8 cellular contexts compared by ENCODE assay signal in the genomic region with DNA sequence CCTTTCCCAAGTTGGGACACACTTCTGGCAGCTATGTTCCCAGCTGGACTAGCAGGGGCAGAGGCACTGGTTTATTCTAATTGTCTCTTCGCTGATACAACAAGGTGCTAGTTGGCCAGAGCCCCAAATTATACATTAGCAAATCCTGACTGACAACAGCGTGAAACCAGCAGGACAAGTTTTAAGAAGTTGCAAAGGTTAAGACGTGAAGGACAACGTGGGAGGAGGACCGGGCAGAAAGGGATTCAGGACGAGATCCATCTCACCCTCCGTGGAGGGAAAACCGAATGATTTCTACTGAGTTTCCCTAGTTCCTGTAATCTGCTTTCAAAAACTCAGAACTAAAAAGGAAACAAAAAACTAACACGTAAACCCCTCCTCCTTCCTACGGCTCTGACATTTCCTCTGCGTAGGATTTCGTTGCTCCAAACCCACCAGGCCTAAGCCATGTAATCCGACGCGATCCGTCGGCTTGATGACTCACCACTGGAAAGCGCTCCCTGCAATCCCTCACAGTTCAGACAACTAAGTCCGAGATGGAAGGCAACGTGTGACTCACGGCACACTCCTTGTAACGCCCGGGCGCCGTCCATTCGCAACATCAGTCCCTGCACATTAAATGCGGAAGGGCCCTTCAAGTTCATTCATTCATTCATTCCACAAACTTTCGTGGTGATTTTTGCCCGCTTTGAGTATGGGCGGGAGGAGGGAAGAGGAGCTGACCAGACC. TPM values are rescaled to one million over a fixed set of nuclear protein-coding genes. Genes with fewer than 3 reads are reported as not detected.
DNase-seq lines count a peak whose midpoint lies in the region; ATAC-seq and TF ChIP-seq lines count a peak whose summit lies in the region.

No MANE protein-coding gene starts in this region.

- peak overlapping the region; percentile 97 for H3K4me3 Mint-ChIP-seq in activated CD4-positive, alpha-beta T cell treated with anti-CD3 and anti-CD28 coated beads, Interleukin-2, amount 10 ng/mL, durations not matched to agents 7 days and 5 days

- peak; percentile 95 for DNase-seq in AG09309 (ENCODE audit: low read depth)
- peak; percentile 26 for DNase-seq in NCI-H524 treated with DMSO at 0.1 percent for 48 hours (lab: John Stamatoyannopoulos, UW)
- peak; percentile 69 for DNase-seq in activated CD4-positive, alpha-beta T cell treated with anti-CD3 and anti-CD28 coated beads, Interleukin-2, amount 10 ng/mL, durations not matched to agents 7 days and 5 days
- peak; percentile 98 for DNase-seq in dedifferentiated amniotic fluid mesenchymal stem cell (ENCODE audit: extremely low spot score)
- peak; percentile 82 to 92 for DNase-seq in left colon
- peak; percentile 34 to 43 for DNase-seq in stimulated activated CD4-positive, alpha-beta T cell treated with anti-CD3 and anti-CD28 coated beads, Interleukin-1b, Interleukin-23, amount 100 ng/mL, for 4 hours (ENCODE audit: low read depth in 2 of 2)

- H3K9me3 Mint-ChIP-seq in activated CD4-positive, alpha-beta T cell treated with anti-CD3 and anti-CD28 coated beads, Interleukin-2, amount 10 ng/mL, durations not matched to agents 7 days and 5 days: no peaks in the 10 kb centered on the region

- H3K4me3 ChIP-seq in AG09309 (ENCODE audit: control insufficient read depth, low read depth, low read length): peak overlapping the region; percentile 57

- TF ChIP-seq POLR2A in GM18951 (IDR thresholded peaks at IDR 0.05; ENCODE audit: extremely low read depth, insufficient read depth, insufficient read length): peak; percentile 53

- CTCF ChIA-PET in activated CD4-positive, alpha-beta T cell treated with anti-CD3 and anti-CD28 coated beads, Interleukin-2, amount 10 ng/mL, durations not matched to agents 7 days and 5 days (lab: Charles Lee): interaction anchor here (1.7 kb wide), 1 partner anchor 8 kb away, joined by 3 read pairs; no protein-coding TSS in a partner anchor

- H3K27me3 Mint-ChIP-seq in activated CD4-positive, alpha-beta T cell treated with anti-CD3 and anti-CD28 coated beads, Interleukin-2, amount 10 ng/mL, durations not matched to agents 7 days and 5 days: no peaks in the 10 kb centered on the region

- ATAC-seq in HG03280 (IDR thresholded peaks at IDR 0.05; ENCODE audit: unreplicated experiment) (peak; percentile 56), left colon (peak; percentile 90)

- H3K36me3 Mint-ChIP-seq in activated CD4-positive, alpha-beta T cell treated with anti-CD3 and anti-CD28 coated beads, Interleukin-2, amount 10 ng/mL, durations not matched to agents 7 days and 5 days (ENCODE audit: low read depth): peaks cover 16% of the 10 kb centered on the region

- H3K27ac Mint-ChIP-seq in activated CD4-positive, alpha-beta T cell treated with anti-CD3 and anti-CD28 coated beads, Interleukin-2, amount 10 ng/mL, durations not matched to agents 7 days and 5 days: peak overlapping the region; percentile 100

- no peak for TF ChIP-seq CTCF in AG09309 (IDR thresholded peaks at IDR 0.05; ENCODE audit: control insufficient read depth, insufficient read depth, low read depth, low read length, missing control alignments)

- intact Hi-C loops in left colon (cut with DNase I, micrococcal nuclease): no loop called here

- POLR2A ChIA-PET in activated CD4-positive, alpha-beta T cell treated with anti-CD3 and anti-CD28 coated beads, Interleukin-2, amount 10 ng/mL, durations not matched to agents 7 days and 5 days (lab: Charles Lee): interaction anchor here (0.6 kb wide), 1 partner anchor 19 kb away, joined by 3 read pairs; no protein-coding TSS in a partner anchor

- H3K4me1 Mint-ChIP-seq in activated CD4-positive, alpha-beta T cell treated with anti-CD3 and anti-CD28 coated beads, Interleukin-2, amount 10 ng/mL, durations not matched to agents 7 days and 5 days: peaks cover 34% of the 10 kb centered on the region

- in situ Hi-C loops in GM18951 (cut with MboI; ENCODE audit: low sequenced_read_pairs, unreplicated experiment): no loop called here

RNA-seq across cellular contexts. Expression of a gene that starts 0.7 kb away (rescaled TPM):
- total RNA-seq in activated CD4-positive, alpha-beta T cell treated with anti-CD3 and anti-CD28 coated beads, Interleukin-2, amount 10 ng/mL, durations not matched to agents 7 days and 5 days: 10 to 100 TPM; 17.4 to 18.5 TPM
- total RNA-seq in left colon: 10 to 100 TPM; 14.0 to 14.5 TPM

RNA-seq across cellular contexts. Expression of a gene that starts 30.2 kb away (rescaled TPM):
- total RNA-seq in activated CD4-positive, alpha-beta T cell treated with anti-CD3 and anti-CD28 coated beads, Interleukin-2, amount 10 ng/mL, durations not matched to agents 7 days and 5 days: 1 to 10 TPM; 1.4 to 1.7 TPM
- under 1 TPM; 0.39 to 0.46 TPM for total RNA-seq in left colon

Comparison
In these comparisons a context has a peak if more than half of its experiments do, and no peak if none do; other contexts are left out.
1. Peak in every context shown above with its lines: DNase-seq, ATAC-seq and H3K4me3 ChIP-seq.
2. DNase-seq: peak in every context shown above with its lines; median percentile 98 in dedifferentiated amniotic fluid mesenchymal stem cell; 95 in AG09309; 87 in left colon; 69 in activated CD4-positive, alpha-beta T cell treated with anti-CD3 and anti-CD28 coated beads, Interleukin-2, amount 10 ng/mL, durations not matched to agents 7 days and 5 days; 38 in stimulated activated CD4-positive, alpha-beta T cell treated with anti-CD3 and anti-CD28 coated beads, Interleukin-1b, Interleukin-23, amount 100 ng/mL, for 4 hours; 26 in NCI-H524 treated with DMSO at 0.1 percent for 48 hours.